24 cellular contexts compared by ENCODE assay signal in genomic region chr19:22335716-22336115, GRCh38. TPM values are rescaled to one million over a fixed set of nuclear protein-coding genes. Genes with fewer than 3 reads are reported as not detected.
"Had no signal": no experiment of that assay in that cellular context is flagged by ENCODE, and none has a peak within 500 bp of the region (broad histone marks: within the 10 kb centered on the region; RNA-seq: fewer than 3 reads in every experiment).

No MANE protein-coding gene starts in this region.

- H3K4me3 ChIP-seq: MG63, SJSA1, SK-N-MC had no signal

- DNase-seq: IMR-90, Karpas-422, KG1, MG63, NCI-H1092, NCI-H1105 treated with DMSO at 0.1 percent for 48 hours, NCI-H1417 treated with DMSO at 0.1 percent for 48 hours, NCI-H146, NCI-H1694 treated with DMSO at 0.1 percent for 48 hours, NCI-H1930, NCI-H2081, NCI-H2107, NCI-H226, NCI-H446, NCI-H510A, NCI-H524 treated with DMSO at 0.1 percent for 48 hours, NCI-H69, NCI-H774, Right ventricle myocardium superior, SIG-M5 had no signal

- H3K27ac ChIP-seq: SJSA1, SK-N-MC had no signal

- ATAC-seq: HepG2 had no signal

RNA-seq across cellular contexts. Expression of gene ZNF729, which starts 49.5 kb away (rescaled TPM):
- total RNA-seq: HepG2, HT1080, IMR-90, Right ventricle myocardium superior, SJSA1 had no signal
